In the genomic region with DNA sequence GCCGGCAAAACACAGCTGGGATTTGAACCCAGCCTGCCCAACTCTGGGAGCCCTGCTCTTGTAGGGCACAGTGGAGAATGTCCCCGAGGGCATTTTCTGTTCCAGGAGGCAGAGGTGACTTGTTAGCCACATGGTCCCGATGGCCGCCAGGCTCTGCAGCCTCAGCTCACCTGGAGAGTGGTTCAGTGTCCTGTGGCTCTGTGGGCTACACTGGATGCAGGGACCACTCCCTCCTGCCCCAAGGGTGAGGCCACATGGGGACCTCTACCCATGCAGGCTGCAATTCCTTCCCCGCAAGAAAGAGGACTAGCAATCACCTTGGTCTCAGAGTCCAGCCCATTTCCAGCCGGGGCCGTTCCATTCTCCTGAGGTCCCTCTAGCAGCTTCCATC, we compare ENCODE assay signal across 2 cellular contexts.
TF ChIP-seq lines count a peak whose summit lies in the region.

No MANE protein-coding gene starts in this region.

TF ChIP-seq in HepG2, 621 proteins besides CTCF, POLR2A, EP300 and RAD21:
- TF ChIP-seq HOXA7 (CRISPR knock-in tag; IDR thresholded peaks at IDR 0.05), result no peak
- no peak for TF ChIP-seq SSRP1 (CRISPR knock-in tag; IDR thresholded peaks at IDR 0.05)
- TF ChIP-seq MAFG (CRISPR knock-in tag; IDR thresholded peaks at IDR 0.05), result no peak
- no peak for TF ChIP-seq NCOA5 (CRISPR knock-in tag; IDR thresholded peaks at IDR 0.05)
- TF ChIP-seq, protein P1, sequence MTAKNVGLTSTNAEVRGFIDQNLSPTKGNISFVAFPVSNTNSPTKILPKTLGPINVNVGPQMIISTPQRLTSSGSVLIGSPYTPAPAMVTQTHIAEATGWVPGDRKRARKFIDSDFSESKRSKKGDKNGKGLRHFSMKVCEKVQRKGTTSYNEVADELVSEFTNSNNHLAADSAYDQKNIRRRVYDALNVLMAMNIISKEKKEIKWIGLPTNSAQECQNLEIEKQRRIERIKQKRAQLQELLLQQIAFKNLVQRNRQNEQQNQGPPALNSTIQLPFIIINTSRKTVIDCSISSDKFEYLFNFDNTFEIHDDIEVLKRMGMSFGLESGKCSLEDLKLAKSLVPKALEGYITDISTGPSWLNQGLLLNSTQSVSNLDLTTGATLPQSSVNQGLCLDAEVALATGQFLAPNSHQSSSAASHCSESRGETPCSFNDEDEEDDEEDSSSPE (CRISPR knock-in tag; IDR thresholded peaks at IDR 0.05), result no peak
- TF ChIP-seq PHF5A (CRISPR knock-in tag; IDR thresholded peaks at IDR 0.05; ENCODE audit: low read depth, unreplicated experiment), result no peak
- TF ChIP-seq, protein P2, sequence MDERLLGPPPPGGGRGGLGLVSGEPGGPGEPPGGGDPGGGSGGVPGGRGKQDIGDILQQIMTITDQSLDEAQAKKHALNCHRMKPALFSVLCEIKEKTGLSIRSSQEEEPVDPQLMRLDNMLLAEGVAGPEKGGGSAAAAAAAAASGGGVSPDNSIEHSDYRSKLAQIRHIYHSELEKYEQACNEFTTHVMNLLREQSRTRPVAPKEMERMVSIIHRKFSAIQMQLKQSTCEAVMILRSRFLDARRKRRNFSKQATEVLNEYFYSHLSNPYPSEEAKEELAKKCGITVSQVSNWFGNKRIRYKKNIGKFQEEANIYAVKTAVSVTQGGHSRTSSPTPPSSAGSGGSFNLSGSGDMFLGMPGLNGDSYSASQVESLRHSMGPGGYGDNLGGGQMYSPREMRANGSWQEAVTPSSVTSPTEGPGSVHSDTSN (CRISPR knock-in tag; IDR thresholded peaks at IDR 0.05), result no peak
- TF ChIP-seq PHF8 (CRISPR knock-in tag; IDR thresholded peaks at IDR 0.05), result no peak
- TF ChIP-seq ZMYM4 (CRISPR knock-in tag; IDR thresholded peaks at IDR 0.05), result no peak
- TF ChIP-seq, protein P3, sequence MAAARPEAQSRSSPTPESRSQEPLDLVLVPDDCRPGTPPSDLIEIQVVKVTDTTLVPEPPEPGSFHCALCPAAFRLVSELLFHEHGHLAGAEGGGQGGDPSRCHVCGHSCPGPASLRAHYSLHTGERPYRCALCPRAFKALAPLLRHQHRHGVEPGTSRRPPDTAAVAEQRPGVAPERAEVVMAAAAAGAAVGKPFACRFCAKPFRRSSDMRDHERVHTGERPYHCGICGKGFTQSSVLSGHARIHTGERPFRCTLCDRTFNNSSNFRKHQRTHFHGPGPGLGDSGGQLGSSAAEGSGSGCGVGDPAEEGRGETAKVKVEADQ (CRISPR knock-in tag; IDR thresholded peaks at IDR 0.05; ENCODE audit: borderline replicate concordance), result no peak
- no peak for TF ChIP-seq ZNF788 (CRISPR knock-in tag; IDR thresholded peaks at IDR 0.05; ENCODE audit: borderline replicate concordance)
- TF ChIP-seq, protein P4, sequence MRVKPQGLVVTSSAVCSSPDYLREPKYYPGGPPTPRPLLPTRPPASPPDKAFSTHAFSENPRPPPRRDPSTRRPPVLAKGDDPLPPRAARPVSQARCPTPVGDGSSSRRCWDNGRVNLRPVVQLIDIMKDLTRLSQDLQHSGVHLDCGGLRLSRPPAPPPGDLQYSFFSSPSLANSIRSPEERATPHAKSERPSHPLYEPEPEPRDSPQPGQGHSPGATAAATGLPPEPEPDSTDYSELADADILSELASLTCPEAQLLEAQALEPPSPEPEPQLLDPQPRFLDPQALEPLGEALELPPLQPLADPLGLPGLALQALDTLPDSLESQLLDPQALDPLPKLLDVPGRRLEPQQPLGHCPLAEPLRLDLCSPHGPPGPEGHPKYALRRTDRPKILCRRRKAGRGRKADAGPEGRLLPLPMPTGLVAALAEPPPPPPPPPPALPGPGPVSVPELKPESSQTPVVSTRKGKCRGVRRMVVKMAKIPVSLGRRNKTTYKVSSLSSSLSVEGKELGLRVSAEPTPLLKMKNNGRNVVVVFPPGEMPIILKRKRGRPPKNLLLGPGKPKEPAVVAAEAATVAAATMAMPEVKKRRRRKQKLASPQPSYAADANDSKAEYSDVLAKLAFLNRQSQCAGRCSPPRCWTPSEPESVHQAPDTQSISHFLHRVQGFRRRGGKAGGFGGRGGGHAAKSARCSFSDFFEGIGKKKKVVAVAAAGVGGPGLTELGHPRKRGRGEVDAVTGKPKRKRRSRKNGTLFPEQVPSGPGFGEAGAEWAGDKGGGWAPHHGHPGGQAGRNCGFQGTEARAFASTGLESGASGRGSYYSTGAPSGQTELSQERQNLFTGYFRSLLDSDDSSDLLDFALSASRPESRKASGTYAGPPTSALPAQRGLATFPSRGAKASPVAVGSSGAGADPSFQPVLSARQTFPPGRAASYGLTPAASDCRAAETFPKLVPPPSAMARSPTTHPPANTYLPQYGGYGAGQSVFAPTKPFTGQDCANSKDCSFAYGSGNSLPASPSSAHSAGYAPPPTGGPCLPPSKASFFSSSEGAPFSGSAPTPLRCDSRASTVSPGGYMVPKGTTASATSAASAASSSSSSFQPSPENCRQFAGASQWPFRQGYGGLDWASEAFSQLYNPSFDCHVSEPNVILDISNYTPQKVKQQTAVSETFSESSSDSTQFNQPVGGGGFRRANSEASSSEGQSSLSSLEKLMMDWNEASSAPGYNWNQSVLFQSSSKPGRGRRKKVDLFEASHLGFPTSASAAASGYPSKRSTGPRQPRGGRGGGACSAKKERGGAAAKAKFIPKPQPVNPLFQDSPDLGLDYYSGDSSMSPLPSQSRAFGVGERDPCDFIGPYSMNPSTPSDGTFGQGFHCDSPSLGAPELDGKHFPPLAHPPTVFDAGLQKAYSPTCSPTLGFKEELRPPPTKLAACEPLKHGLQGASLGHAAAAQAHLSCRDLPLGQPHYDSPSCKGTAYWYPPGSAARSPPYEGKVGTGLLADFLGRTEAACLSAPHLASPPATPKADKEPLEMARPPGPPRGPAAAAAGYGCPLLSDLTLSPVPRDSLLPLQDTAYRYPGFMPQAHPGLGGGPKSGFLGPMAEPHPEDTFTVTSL (CRISPR knock-in tag; IDR thresholded peaks at IDR 0.05; ENCODE audit: borderline replicate concordance), result no peak
- no peak for TF ChIP-seq FOXK1 (CRISPR knock-in tag; IDR thresholded peaks at IDR 0.05; ENCODE audit: borderline replicate concordance, low read depth)
- TF ChIP-seq, protein P5, sequence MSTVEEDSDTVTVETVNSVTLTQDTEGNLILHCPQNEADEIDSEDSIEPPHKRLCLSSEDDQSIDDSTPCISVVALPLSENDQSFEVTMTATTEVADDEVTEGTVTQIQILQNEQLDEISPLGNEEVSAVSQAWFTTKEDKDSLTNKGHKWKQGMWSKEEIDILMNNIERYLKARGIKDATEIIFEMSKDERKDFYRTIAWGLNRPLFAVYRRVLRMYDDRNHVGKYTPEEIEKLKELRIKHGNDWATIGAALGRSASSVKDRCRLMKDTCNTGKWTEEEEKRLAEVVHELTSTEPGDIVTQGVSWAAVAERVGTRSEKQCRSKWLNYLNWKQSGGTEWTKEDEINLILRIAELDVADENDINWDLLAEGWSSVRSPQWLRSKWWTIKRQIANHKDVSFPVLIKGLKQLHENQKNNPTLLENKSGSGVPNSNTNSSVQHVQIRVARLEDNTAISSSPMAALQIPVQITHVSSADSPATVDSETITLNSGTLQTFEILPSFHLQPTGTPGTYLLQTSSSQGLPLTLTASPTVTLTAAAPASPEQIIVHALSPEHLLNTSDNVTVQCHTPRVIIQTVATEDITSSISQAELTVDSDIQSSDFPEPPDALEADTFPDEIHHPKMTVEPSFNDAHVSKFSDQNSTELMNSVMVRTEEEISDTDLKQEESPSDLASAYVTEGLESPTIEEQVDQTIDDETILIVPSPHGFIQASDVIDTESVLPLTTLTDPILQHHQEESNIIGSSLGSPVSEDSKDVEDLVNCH (CRISPR knock-in tag; IDR thresholded peaks at IDR 0.05), result no peak
- TF ChIP-seq JUND (CRISPR knock-in tag; IDR thresholded peaks at IDR 0.05), result no peak

TF ChIP-seq in K562, 482 proteins besides CTCF, POLR2A, EP300 and RAD21:
- TF ChIP-seq, protein P6, sequence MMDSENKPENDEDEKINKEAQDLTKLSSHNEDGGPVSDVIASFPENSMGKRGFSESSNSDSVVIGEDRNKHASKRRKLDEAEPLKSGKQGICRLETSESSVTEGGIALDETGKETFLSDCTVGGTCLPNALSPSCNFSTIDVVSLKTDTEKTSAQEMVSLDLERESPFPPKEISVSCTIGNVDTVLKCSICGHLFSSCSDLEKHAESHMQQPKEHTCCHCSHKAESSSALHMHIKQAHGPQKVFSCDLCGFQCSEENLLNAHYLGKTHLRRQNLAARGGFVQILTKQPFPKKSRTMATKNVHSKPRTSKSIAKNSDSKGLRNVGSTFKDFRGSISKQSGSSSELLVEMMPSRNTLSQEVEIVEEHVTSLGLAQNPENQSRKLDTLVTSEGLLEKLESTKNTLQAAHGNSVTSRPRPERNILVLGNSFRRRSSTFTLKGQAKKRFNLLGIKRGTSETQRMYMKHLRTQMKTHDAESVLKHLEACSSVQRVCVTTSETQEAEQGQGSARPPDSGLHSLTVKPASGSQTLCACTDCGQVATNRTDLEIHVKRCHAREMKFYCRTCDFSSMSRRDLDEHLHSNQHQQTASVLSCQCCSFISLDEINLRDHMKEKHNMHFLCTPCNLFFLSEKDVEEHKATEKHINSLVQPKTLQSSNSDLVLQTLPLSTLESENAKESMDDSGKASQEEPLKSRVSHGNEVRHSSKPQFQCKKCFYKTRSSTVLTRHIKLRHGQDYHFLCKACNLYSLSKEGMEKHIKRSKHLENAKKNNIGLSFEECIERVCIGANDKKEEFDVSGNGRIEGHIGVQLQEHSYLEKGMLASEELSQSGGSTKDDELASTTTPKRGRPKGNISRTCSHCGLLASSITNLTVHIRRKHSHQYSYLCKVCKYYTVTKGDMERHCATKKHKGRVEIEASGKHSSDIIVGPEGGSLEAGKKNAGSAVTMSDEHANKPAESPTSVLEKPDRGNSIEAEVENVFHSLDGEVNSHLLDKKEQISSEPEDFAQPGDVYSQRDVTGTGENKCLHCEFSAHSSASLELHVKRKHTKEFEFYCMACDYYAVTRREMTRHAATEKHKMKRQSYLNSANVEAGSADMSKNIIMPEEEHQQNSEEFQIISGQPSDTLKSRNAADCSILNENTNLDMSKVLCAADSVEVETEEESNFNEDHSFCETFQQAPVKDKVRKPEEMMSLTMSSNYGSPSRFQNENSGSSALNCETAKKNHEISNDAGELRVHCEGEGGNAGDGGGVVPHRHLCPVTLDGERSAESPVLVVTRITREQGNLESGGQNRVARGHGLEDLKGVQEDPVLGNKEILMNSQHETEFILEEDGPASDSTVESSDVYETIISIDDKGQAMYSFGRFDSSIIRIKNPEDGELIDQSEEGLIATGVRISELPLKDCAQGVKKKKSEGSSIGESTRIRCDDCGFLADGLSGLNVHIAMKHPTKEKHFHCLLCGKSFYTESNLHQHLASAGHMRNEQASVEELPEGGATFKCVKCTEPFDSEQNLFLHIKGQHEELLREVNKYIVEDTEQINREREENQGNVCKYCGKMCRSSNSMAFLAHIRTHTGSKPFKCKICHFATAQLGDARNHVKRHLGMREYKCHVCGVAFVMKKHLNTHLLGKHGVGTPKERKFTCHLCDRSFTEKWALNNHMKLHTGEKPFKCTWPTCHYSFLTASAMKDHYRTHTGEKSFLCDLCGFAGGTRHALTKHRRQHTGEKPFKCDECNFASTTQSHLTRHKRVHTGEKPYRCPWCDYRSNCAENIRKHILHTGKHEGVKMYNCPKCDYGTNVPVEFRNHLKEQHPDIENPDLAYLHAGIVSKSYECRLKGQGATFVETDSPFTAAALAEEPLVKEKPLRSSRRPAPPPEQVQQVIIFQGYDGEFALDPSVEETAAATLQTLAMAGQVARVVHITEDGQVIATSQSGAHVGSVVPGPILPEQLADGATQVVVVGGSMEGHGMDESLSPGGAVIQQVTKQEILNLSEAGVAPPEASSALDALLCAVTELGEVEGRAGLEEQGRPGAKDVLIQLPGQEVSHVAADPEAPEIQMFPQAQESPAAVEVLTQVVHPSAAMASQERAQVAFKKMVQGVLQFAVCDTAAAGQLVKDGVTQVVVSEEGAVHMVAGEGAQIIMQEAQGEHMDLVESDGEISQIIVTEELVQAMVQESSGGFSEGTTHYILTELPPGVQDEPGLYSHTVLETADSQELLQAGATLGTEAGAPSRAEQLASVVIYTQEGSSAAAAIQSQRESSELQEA (IDR thresholded peaks at IDR 0.05; ENCODE audit: low read depth), result no peak
- TF ChIP-seq ZFP36 (IDR thresholded peaks at IDR 0.05; ENCODE audit: low read depth, low read length, partially characterized antibody) (no peak), PYGO2 (tag; IDR thresholded peaks at IDR 0.05) (no peak), SMARCA4 (IDR thresholded peaks at IDR 0.05) (no peak)
- TF ChIP-seq, protein P7, sequence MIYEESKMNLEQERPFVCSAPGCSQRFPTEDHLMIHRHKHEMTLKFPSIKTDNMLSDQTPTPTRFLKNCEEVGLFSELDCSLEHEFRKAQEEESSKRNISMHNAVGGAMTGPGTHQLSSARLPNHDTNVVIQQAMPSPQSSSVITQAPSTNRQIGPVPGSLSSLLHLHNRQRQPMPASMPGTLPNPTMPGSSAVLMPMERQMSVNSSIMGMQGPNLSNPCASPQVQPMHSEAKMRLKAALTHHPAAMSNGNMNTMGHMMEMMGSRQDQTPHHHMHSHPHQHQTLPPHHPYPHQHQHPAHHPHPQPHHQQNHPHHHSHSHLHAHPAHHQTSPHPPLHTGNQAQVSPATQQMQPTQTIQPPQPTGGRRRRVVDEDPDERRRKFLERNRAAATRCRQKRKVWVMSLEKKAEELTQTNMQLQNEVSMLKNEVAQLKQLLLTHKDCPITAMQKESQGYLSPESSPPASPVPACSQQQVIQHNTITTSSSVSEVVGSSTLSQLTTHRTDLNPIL (CRISPR knock-in tag; IDR thresholded peaks at IDR 0.05), result no peak
